Comparison of ENCODE assay signal across 8 cellular contexts in the genomic region with DNA sequence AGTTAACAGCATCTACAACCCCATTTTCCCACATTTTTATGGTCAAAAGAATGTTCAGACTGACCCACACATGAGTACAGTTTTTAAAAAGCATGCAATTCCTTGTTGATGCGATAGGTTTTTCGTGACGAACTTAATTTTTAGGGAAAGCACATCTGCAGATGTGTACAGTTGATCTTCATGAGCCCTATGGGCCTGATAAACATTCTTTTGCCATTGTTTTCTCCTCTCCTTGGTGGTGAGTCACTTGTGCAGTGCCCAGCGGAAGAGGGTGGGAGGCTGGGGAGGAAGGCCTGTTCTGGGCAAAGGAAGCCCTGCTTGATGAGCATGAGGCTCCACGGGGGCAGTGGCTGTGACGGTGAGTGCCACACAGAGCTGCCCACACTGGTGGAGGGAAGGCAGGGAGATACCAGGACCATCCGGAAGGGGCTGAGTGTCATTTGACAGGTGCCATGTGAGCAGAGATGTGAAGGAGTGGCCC. TPM values are rescaled to one million over a fixed set of nuclear protein-coding genes. Genes with fewer than 3 reads are reported as not detected.
DNase-seq lines count a peak whose midpoint lies in the region; ATAC-seq, FAIRE-seq and TF ChIP-seq lines count a peak whose summit lies in the region.

No MANE protein-coding gene starts in this region.

- peaks cover 100% of the 10 kb centered on the region for H3K79me2 ChIP-seq in Karpas-422 (ENCODE audit: low read length)

- DNase-seq in Caco-2 (no peak), RCC 7860 (ENCODE audit: low spot score) (peak; percentile 78), dedifferentiated amniotic fluid mesenchymal stem cell (ENCODE audit: extremely low spot score) (peak; percentile 64), naive B cell (no peak), putamen (ENCODE audit: low spot score) (no peak), Karpas-422 (no peak), GOT3 (lab: John Stamatoyannopoulos, UW) (no peak)

- intact Hi-C loops in Caco-2 (cut with micrococcal nuclease; ENCODE audit: unreplicated experiment), result no loop called here

- no peak overlapping the region for H3K9ac ChIP-seq in Karpas-422 (ENCODE audit: low read length)

- CTCF ChIA-PET in Caco-2 (lab: Charles Lee), result no interaction called here

- H3K4me1 ChIP-seq in Caco-2 (peaks cover 26% of the 10 kb centered on the region), Karpas-422 (ENCODE audit: low read length) (peaks cover 17% of the 10 kb centered on the region)

- no peak overlapping the region for H3K4me2 ChIP-seq in Karpas-422 (ENCODE audit: low read depth, low read length, poor library complexity, severe bottlenecking)

- POLR2A ChIA-PET in Caco-2 (lab: Charles Lee), result no interaction called here

- H3K27me3 ChIP-seq in Caco-2 (replicated peaks; ENCODE audit: control insufficient read depth, insufficient read depth, low read length) (no peaks in the 10 kb centered on the region), Karpas-422 (ENCODE audit: low read length) (no peaks in the 10 kb centered on the region)

- H2AFZ ChIP-seq in Karpas-422 (ENCODE audit: low read length), result no peak overlapping the region

- H3K9me3 Mint-ChIP-seq in Caco-2 (ENCODE audit: unreplicated experiment) (no peaks in the 10 kb centered on the region), naive B cell (no peaks in the 10 kb centered on the region)

- H3K36me3 Mint-ChIP-seq in Caco-2 (ENCODE audit: insufficient read depth, unreplicated experiment) (peaks cover 94% of the 10 kb centered on the region), naive B cell (no peaks in the 10 kb centered on the region)

- peaks cover 94% of the 10 kb centered on the region for H4K20me1 ChIP-seq in Karpas-422 (ENCODE audit: insufficient read depth, low read depth, low read length)

- peaks cover 11% of the 10 kb centered on the region for H3K36me3 ChIP-seq in Caco-2 (ENCODE audit: control insufficient read depth, insufficient read depth, low read length)
- peaks cover 44% of the 10 kb centered on the region for H3K36me3 ChIP-seq in Karpas-422 (ENCODE audit: insufficient read depth, low read length)

- FAIRE-seq in RCC 7860 (lab: Jason Lieb, UNC), result peak; percentile 80

- peaks cover 27% of the 10 kb centered on the region for H3K4me1 Mint-ChIP-seq in Caco-2 (ENCODE audit: low read depth, unreplicated experiment)
- H3K4me1 Mint-ChIP-seq in naive B cell, result peaks cover 79 to 94% (median 93%) of the 10 kb centered on the region in 3 donors

- H3K27me3 Mint-ChIP-seq in Caco-2 (ENCODE audit: insufficient read depth, unreplicated experiment) (no peaks in the 10 kb centered on the region), naive B cell (no peaks in the 10 kb centered on the region)

- H3K9me3 ChIP-seq in Caco-2 (no peaks in the 10 kb centered on the region; the same call in 1 of the 2 replicates), Karpas-422 (ENCODE audit: low read length) (peaks cover 9% of the 10 kb centered on the region; the same call in 1 of the 2 replicates)

- H3K4me3 Mint-ChIP-seq in Caco-2 (ENCODE audit: unreplicated experiment), result no peak overlapping the region
- H3K4me3 Mint-ChIP-seq in naive B cell, result peak overlapping the region in 7 of 8 donors; percentile 54 to 89 (median 71)

- no peak overlapping the region for H3K4me3 ChIP-seq in Caco-2 (ENCODE audit: low read depth, low read length)
- H3K4me3 ChIP-seq in Karpas-422 (ENCODE audit: low read length), result no peak overlapping the region

- TF ChIP-seq CTCF in Caco-2 (IDR thresholded peaks at IDR 0.05; ENCODE audit: insufficient read depth in 1 of 2, low read depth in 1 of 2, low read length in 1 of 2, severe bottlenecking in 1 of 2, unreplicated experiment in 1 of 2), result no peak

- no peaks in the 10 kb centered on the region for H3K9me2 ChIP-seq in Karpas-422 (replicated peaks; ENCODE audit: insufficient read depth, low read length)

- H3K27ac Mint-ChIP-seq in Caco-2 (ENCODE audit: unreplicated experiment) (peak overlapping the region; percentile 87), naive B cell (peak overlapping the region in 4 of 6 donors; percentile 38 to 75 (median 52))

- no peak overlapping the region for H3K27ac ChIP-seq in Karpas-422 (ENCODE audit: low read length)

- no TSS peak for BruUV-seq in Caco-2 (replicated peaks; lab: Mats Ljungman, UMichigan)

- ATAC-seq in naive B cell (ENCODE audit: low read depth in 2 of 2), result no peak
- no peak for ATAC-seq in GM21737 (IDR thresholded peaks at IDR 0.05; ENCODE audit: unreplicated experiment)

RNA-seq across cellular contexts. Expression of gene ARF1, which starts 5.3 kb away (rescaled TPM):
- 374 and 378 TPM in 2 replicates for total RNA-seq in Caco-2 (2022)
- polyA plus RNA-seq in naive B cell (ENCODE audit: low read depth in 6 of 6), result 100 to 1,000 TPM; 412 to 563 (median 456) TPM
- total RNA-seq in Karpas-422 (2014; rRNA removed; shearing (Covaris generic); ENCODE audit: low replicate concordance), result 107 and 139 TPM in 2 replicates

RNA-seq across cellular contexts. Expression of gene C1orf35, which starts 15.3 kb away (rescaled TPM):
- 34.2 and 34.5 TPM in 2 replicates for total RNA-seq in Caco-2 (2022)
- polyA plus RNA-seq in naive B cell (ENCODE audit: low read depth in 6 of 6), result 10 to 100 TPM in 4 of 6 donors, 1 to 10 TPM in 2; 8.7 to 20.1 (median 13.1) TPM
- 10.4 and 24.7 TPM in 2 replicates for total RNA-seq in Karpas-422 (2014; rRNA removed; shearing (Covaris generic); ENCODE audit: low replicate concordance)

RNA-seq across cellular contexts. Expression of gene MRPL55, which starts 21.3 kb away (rescaled TPM):
- total RNA-seq in Caco-2 (2022), result 63.7 and 69.9 TPM in 2 replicates
- 100 to 1,000 TPM in 5 of 6 donors, 10 to 100 TPM in 1; 98.2 to 211 (median 121) TPM for polyA plus RNA-seq in naive B cell (ENCODE audit: low read depth in 6 of 6)
- total RNA-seq in Karpas-422 (2014; rRNA removed; shearing (Covaris generic); ENCODE audit: low replicate concordance), result 76.6 and 79.2 TPM in 2 replicates

RNA-seq across cellular contexts. Expression of gene GUK1, which starts 52.3 kb away (rescaled TPM):
- 73.6 and 74.4 TPM in 2 replicates for total RNA-seq in Caco-2 (2022)
- 100 to 1,000 TPM; 190 to 350 (median 220) TPM for polyA plus RNA-seq in naive B cell (ENCODE audit: low read depth in 6 of 6)
- total RNA-seq in Karpas-422 (2014; rRNA removed; shearing (Covaris generic); ENCODE audit: low replicate concordance), result 74.4 and 203 TPM in 2 replicates

Comparison
In these comparisons a context has a peak if more than half of its experiments do, and no peak if none do; other contexts are left out.
1. DNase-seq: peak in RCC 7860 (single experiment) and dedifferentiated amniotic fluid mesenchymal stem cell (single experiment); none in Caco-2 (0 of 2), naive B cell (single experiment), putamen (single experiment), Karpas-422 (single experiment) and GOT3 (single experiment).